In the genomic region with DNA sequence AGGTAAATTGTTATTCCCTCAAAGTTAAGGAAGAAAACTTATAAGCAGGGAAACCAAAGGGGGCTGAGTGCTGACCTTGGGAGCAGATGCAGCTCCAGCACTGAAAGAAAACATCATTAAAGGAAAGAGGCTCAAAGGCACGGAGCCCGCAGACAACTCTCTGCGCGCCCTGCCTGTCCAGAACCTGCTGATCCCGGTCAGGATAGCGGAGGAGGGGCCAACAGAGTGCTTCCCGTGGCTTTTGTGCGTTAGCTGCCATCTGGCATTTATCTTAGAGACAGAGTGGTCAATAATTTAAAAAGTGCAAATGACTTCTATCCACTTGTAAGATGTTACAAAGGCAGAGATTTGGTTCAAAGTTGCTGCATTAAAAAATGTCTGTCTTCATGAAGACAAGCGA, we compare ENCODE assay signal across 25 cellular contexts.
DNase-seq lines count a peak whose midpoint lies in the region; ATAC-seq and TF ChIP-seq lines count a peak whose summit lies in the region.
"Had no signal": no experiment of that assay in that cellular context is flagged by ENCODE, and none has a peak within 500 bp of the region (broad histone marks: within the 10 kb centered on the region; RNA-seq: fewer than 3 reads in every experiment).

No MANE protein-coding gene starts in this region.

- H2AFZ ChIP-seq in smooth muscle cell (ENCODE audit: low read depth) (no peak overlapping the region), OCI-LY7 (ENCODE audit: low read length) (no peak overlapping the region)

- H3K9ac ChIP-seq in smooth muscle cell (ENCODE audit: low read depth) = peak overlapping the region; percentile 88
- H3K9ac ChIP-seq: BLaER1 had no signal

- H3K27me3 Mint-ChIP-seq in WTC11 (ENCODE audit: low read depth) = no peaks in the 10 kb centered on the region
- H3K27me3 Mint-ChIP-seq: activated CD4-positive, alpha-beta memory T cell treated with anti-CD3 and anti-CD28 coated beads for 36 hours; effector memory CD8-positive, alpha-beta T cell had no signal

- no peak overlapping the region for H3K27ac Mint-ChIP-seq in WTC11
- H3K27ac Mint-ChIP-seq: activated CD4-positive, alpha-beta memory T cell treated with anti-CD3 and anti-CD28 coated beads for 36 hours; effector memory CD8-positive, alpha-beta T cell; memory B cell; T-helper 17 cell had no signal

- H3K27me3 ChIP-seq in smooth muscle cell (ENCODE audit: low read depth) (no peaks in the 10 kb centered on the region), gastrocnemius medialis (no peaks in the 10 kb centered on the region)
- H3K27me3 ChIP-seq: BLaER1, right atrium auricular region had no signal

- intact Hi-C loops in OCI-LY7 (cut with micrococcal nuclease; ENCODE audit: unreplicated experiment) = no loop called here
- intact Hi-C loops in gastrocnemius medialis (cut with DNase I; ENCODE audit: low total_unique reads) = no loop called here

- peak overlapping the region; percentile 44 for H3K4me2 ChIP-seq in smooth muscle cell
- H3K4me2 ChIP-seq in OCI-LY7 (ENCODE audit: low read length) = no peak overlapping the region
- H3K4me2 ChIP-seq: BLaER1 had no signal

- peaks cover 10% of the 10 kb centered on the region for H3K4me1 ChIP-seq in smooth muscle cell (ENCODE audit: low read depth)
- H3K4me1 ChIP-seq in OCI-LY7 (ENCODE audit: insufficient read depth, low read length, poor library complexity, severe bottlenecking) = no peaks in the 10 kb centered on the region
- peaks cover 0 to 5% of the 10 kb centered on the region in 2 donors for H3K4me1 ChIP-seq in gastrocnemius medialis
- H3K4me1 ChIP-seq: BLaER1 had no signal

- POLR2A ChIA-PET in WTC11 (lab: Charles Lee) (no interaction called here), OCI-LY7 (lab: Charles Lee) (no interaction called here)

- H3K9me3 ChIP-seq in smooth muscle cell (replicated peaks; ENCODE audit: low read depth) (no peaks in the 10 kb centered on the region), OCI-LY7 (ENCODE audit: low read length) (no peaks in the 10 kb centered on the region), gastrocnemius medialis (no peaks in the 10 kb centered on the region)
- H3K9me3 ChIP-seq: BLaER1, neutrophil, right atrium auricular region had no signal

- H3K36me3 Mint-ChIP-seq in WTC11 = no peaks in the 10 kb centered on the region; the same call in 1 of the 2 replicates
- H3K36me3 Mint-ChIP-seq: activated CD4-positive, alpha-beta memory T cell treated with anti-CD3 and anti-CD28 coated beads for 36 hours; memory B cell had no signal

- peaks cover 28% of the 10 kb centered on the region for H3F3A ChIP-seq in smooth muscle cell (ENCODE audit: low read depth)

- in situ Hi-C loops in gastrocnemius medialis (cut with MboI; ENCODE audit: low sequenced_read_pairs in 4 of 4) = no loop called here

- H3K4me1 Mint-ChIP-seq in WTC11 = peaks cover 11% of the 10 kb centered on the region
- H3K4me1 Mint-ChIP-seq: central memory CD8-positive, alpha-beta T cell; memory B cell; T-helper 17 cell had no signal

- BruUV-seq in OCI-LY7 (replicated peaks; lab: Mats Ljungman, UMichigan) = no TSS peak

- DNase-seq in NCI-H748 (lab: John Stamatoyannopoulos, UW; ENCODE audit: unreplicated experiment) (peak; percentile 34), NCI-H748 treated with DMSO at 0.1 percent for 48 hours (lab: John Stamatoyannopoulos, UW) (no peak), WTC11 (ENCODE audit: low spot score) (no peak), left kidney (ENCODE audit: low read depth, low spot score) (peak; percentile 72), smooth muscle cell (lab: John Stamatoyannopoulos, UW; ENCODE audit: unreplicated experiment) (no peak), OCI-LY7 (ENCODE audit: low spot score) (no peak), gastrocnemius medialis (no peak)
- DNase-seq: activated CD4-positive, alpha-beta memory T cell treated with anti-CD3 and anti-CD28 coated beads for 36 hours; activated naive CD4-positive, alpha-beta T cell; activated T-cell treated with anti-CD3 and anti-CD28 coated beads for 4 hours; amygdala; effector memory CD8-positive, alpha-beta T cell; hippocampal formation; kidney; NCI-H187 treated with DMSO at 0.1 percent for 48 hours; NCI-H446 treated with DMSO at 0.1 percent for 48 hours; SIG-M5; T-helper 17 cell had no signal

- H3K4me3 Mint-ChIP-seq in WTC11 = no peak overlapping the region
- H3K4me3 Mint-ChIP-seq: activated CD4-positive, alpha-beta memory T cell treated with anti-CD3 and anti-CD28 coated beads for 36 hours; central memory CD8-positive, alpha-beta T cell; effector memory CD8-positive, alpha-beta T cell; memory B cell; T-helper 17 cell had no signal

- no peak overlapping the region for H3K4me3 ChIP-seq in smooth muscle cell
- no peak overlapping the region for H3K4me3 ChIP-seq in OCI-LY7 (ENCODE audit: low read depth, low read length, poor library complexity, severe bottlenecking)
- H3K4me3 ChIP-seq in gastrocnemius medialis = no peak overlapping the region
- H3K4me3 ChIP-seq: A549, BLaER1, right atrium auricular region had no signal

- peaks cover 6% of the 10 kb centered on the region for H3K9me3 Mint-ChIP-seq in WTC11
- H3K9me3 Mint-ChIP-seq: activated CD4-positive, alpha-beta memory T cell treated with anti-CD3 and anti-CD28 coated beads for 36 hours; central memory CD8-positive, alpha-beta T cell; effector memory CD8-positive, alpha-beta T cell; memory B cell had no signal

- H4K20me1 ChIP-seq in smooth muscle cell (ENCODE audit: low read depth) (no peaks in the 10 kb centered on the region), OCI-LY7 (ENCODE audit: insufficient read depth, low read length) (no peaks in the 10 kb centered on the region)
- H4K20me1 ChIP-seq: BLaER1 had no signal

- no peak for TF ChIP-seq POLR2A in gastrocnemius medialis (IDR thresholded peaks at IDR 0.05)

- ATAC-seq in WTC11 (peak; percentile 47; the same call in 1 of the 2 replicates), gastrocnemius medialis (no peak), HG03378 (IDR thresholded peaks at IDR 0.05; ENCODE audit: unreplicated experiment) (no peak)
- ATAC-seq: A549; effector memory CD8-positive, alpha-beta T cell; T-helper 17 cell had no signal

- 13% methylated on average over 9 of the region's 9 CpGs for WGBS in smooth muscle cell (ENCODE audit: low lambda C conversion rate)

- CTCF ChIA-PET in WTC11 (lab: Charles Lee) (interaction anchor here (0.5 kb wide), 1 partner anchor 134 kb away, joined by 3 read pairs; no protein-coding TSS in a partner anchor), OCI-LY7 (lab: Charles Lee; ENCODE audit: unreplicated experiment) (no interaction called here)

- no peaks in the 10 kb centered on the region for H3K9me2 ChIP-seq in OCI-LY7 (ENCODE audit: insufficient read depth, low read length)

- TF ChIP-seq CTCF in WTC11 (IDR thresholded peaks at IDR 0.05) (no peak), smooth muscle cell (IDR thresholded peaks at IDR 0.05; ENCODE audit: borderline replicate concordance, insufficient read depth, poor library complexity, severe bottlenecking) (no peak), OCI-LY7 (conservative IDR thresholded peaks at IDR 0.05; ENCODE audit: low read length) (no peak), gastrocnemius medialis (IDR thresholded peaks at IDR 0.05 in 4 of 5, conservative IDR thresholded peaks at IDR 0.05 in 1 of 5) (no peak)

- H3K27ac ChIP-seq in smooth muscle cell (ENCODE audit: low read depth) = peak overlapping the region; percentile 99
- H3K27ac ChIP-seq in OCI-LY7 (ENCODE audit: low read depth, low read length, poor library complexity, severe bottlenecking) = no peak overlapping the region
- no peak overlapping the region for H3K27ac ChIP-seq in gastrocnemius medialis
- H3K27ac ChIP-seq: BLaER1, neutrophil, right atrium auricular region had no signal

- H3K79me2 ChIP-seq in smooth muscle cell (ENCODE audit: low read depth) = no peaks in the 10 kb centered on the region
- no peaks in the 10 kb centered on the region for H3K79me2 ChIP-seq in OCI-LY7 (ENCODE audit: insufficient read depth, low read depth, low read length)

- H3K36me3 ChIP-seq in smooth muscle cell (ENCODE audit: low read depth) (no peaks in the 10 kb centered on the region), OCI-LY7 (ENCODE audit: insufficient read depth, low read length) (no peaks in the 10 kb centered on the region), gastrocnemius medialis (no peaks in the 10 kb centered on the region)
- H3K36me3 ChIP-seq: BLaER1, neutrophil, right atrium auricular region had no signal

TF ChIP-seq in WTC11, 78 proteins besides CTCF, POLR2A, EP300 and RAD21:
- TF ChIP-seq ETV6 (CRISPR knock-in tag; IDR thresholded peaks at IDR 0.05) (no peak), MAX (CRISPR knock-in tag; IDR thresholded peaks at IDR 0.05) (no peak), GRHL2 (CRISPR knock-in tag; IDR thresholded peaks at IDR 0.05; ENCODE audit: insufficient replicate concordance, severe bottlenecking) (no peak), JUN (CRISPR knock-in tag; IDR thresholded peaks at IDR 0.05) (no peak)

Comparison
In these comparisons a context has a peak if more than half of its experiments do, and no peak if none do; other contexts are left out.
1. DNase-seq: peak in NCI-H748 (single experiment) and left kidney (single experiment); none in NCI-H748 treated with DMSO at 0.1 percent for 48 hours (single experiment), WTC11 (single experiment), smooth muscle cell (single experiment), OCI-LY7 (single experiment) and gastrocnemius medialis (0 of 2).